9 cellular contexts compared by ENCODE assay signal in genomic region chr6:71404145-71404966, GRCh38.
DNase-seq lines count a peak whose midpoint lies in the region; ATAC-seq, FAIRE-seq and TF ChIP-seq lines count a peak whose summit lies in the region.
"Had no signal": no experiment of that assay in that cellular context is flagged by ENCODE, and none has a peak within 500 bp of the region (broad histone marks: within the 10 kb centered on the region; RNA-seq: fewer than 3 reads in every experiment).

No MANE protein-coding gene starts in this region.

- intact Hi-C loops in psoas muscle (cut with DNase I), result no loop called here
- intact Hi-C loops in left colon (cut with DNase I, micrococcal nuclease), result no loop called here

- H3K27ac ChIP-seq in psoas muscle, result peak overlapping the region; percentile 70

- H3K27me3 ChIP-seq in psoas muscle (ENCODE audit: insufficient read depth in 3 of 3, low read length in 2 of 3), result no peaks in the 10 kb centered on the region

- H3K27me3 Mint-ChIP-seq in WTC11 (ENCODE audit: low read depth), result no peaks in the 10 kb centered on the region; the same call in 1 of the 2 replicates
- peaks cover 18% of the 10 kb centered on the region for H3K27me3 Mint-ChIP-seq in activated CD4-positive, alpha-beta memory T cell treated with anti-CD3 and anti-CD28 coated beads, Interleukin-2, amount 10 ng/mL, durations not matched to agents 7 days and 5 days

- CTCF ChIA-PET in WTC11 (lab: Charles Lee) (interaction anchor here (1.5 kb wide), 1 partner anchor 21 kb away, joined by 4 read pairs; no protein-coding TSS in a partner anchor), GM10248 (lab: Yijun Ruan, JAX) (interaction anchor here (0.9 to 1.3 kb wide), 3 partner anchors 9 to 15 kb away, joined by 3 to 6 read pairs (median 3); no protein-coding TSS in a partner anchor)
- CTCF ChIA-PET in activated CD4-positive, alpha-beta memory T cell treated with anti-CD3 and anti-CD28 coated beads, Interleukin-2, amount 10 ng/mL, durations not matched to agents 7 days and 5 days (lab: Charles Lee), result no interaction called here

- DNase-seq in GM19239 (ENCODE audit: insufficient read length, low spot score) (no peak), WTC11 (ENCODE audit: low spot score) (no peak), glomerular visceral epithelial cell (ENCODE audit: extremely low spot score) (peak; percentile 86), psoas muscle (no peak), putamen (ENCODE audit: low spot score) (no peak), left colon (no peak), GM10248 (ENCODE audit: extremely low spot score) (no peak)
- DNase-seq in activated CD4-positive, alpha-beta memory T cell treated with anti-CD3 and anti-CD28 coated beads, Interleukin-2, amount 10 ng/mL, durations not matched to agents 7 days and 5 days, result no peak
- DNase-seq: activated T-cell treated with anti-CD3 and anti-CD28 coated beads, Interleukin-2, amount 50 U/mL, for 72 hours had no signal

- peak; percentile 75 for ATAC-seq in WTC11
- ATAC-seq in psoas muscle, result peak; percentile 58 to 88 (median 77)
- ATAC-seq in left colon, result no peak
- ATAC-seq: activated T-cell treated with anti-CD3 and anti-CD28 coated beads, Interleukin-2, amount 50 U/mL, for 72 hours had no signal

- peaks cover 65% of the 10 kb centered on the region for H3K4me1 ChIP-seq in psoas muscle

- H3K4me3 ChIP-seq in psoas muscle, result peak overlapping the region; percentile 46

- POLR2A ChIA-PET in WTC11 (lab: Charles Lee) (no interaction called here), GM10248 (lab: Yijun Ruan, JAX) (no interaction called here)
- POLR2A ChIA-PET in activated CD4-positive, alpha-beta memory T cell treated with anti-CD3 and anti-CD28 coated beads, Interleukin-2, amount 10 ng/mL, durations not matched to agents 7 days and 5 days (lab: Charles Lee), result no interaction called here

- H3K27ac Mint-ChIP-seq in WTC11, result peak overlapping the region; percentile 77
- H3K27ac Mint-ChIP-seq in activated CD4-positive, alpha-beta memory T cell treated with anti-CD3 and anti-CD28 coated beads, Interleukin-2, amount 10 ng/mL, durations not matched to agents 7 days and 5 days, result no peak overlapping the region
- H3K27ac Mint-ChIP-seq: activated T-cell treated with anti-CD3 and anti-CD28 coated beads, Interleukin-2, amount 50 U/mL, for 72 hours had no signal

- FAIRE-seq in GM19239 (lab: Jason Lieb, UNC), result peak; percentile 52

- H3K9me3 Mint-ChIP-seq in WTC11, result no peaks in the 10 kb centered on the region
- no peaks in the 10 kb centered on the region for H3K9me3 Mint-ChIP-seq in activated CD4-positive, alpha-beta memory T cell treated with anti-CD3 and anti-CD28 coated beads, Interleukin-2, amount 10 ng/mL, durations not matched to agents 7 days and 5 days
- H3K9me3 Mint-ChIP-seq: activated T-cell treated with anti-CD3 and anti-CD28 coated beads, Interleukin-2, amount 50 U/mL, for 72 hours had no signal

- WGBS in psoas muscle, 3 donors, result 26 to 55% (median 28%) methylated on average over 4 of the region's 4 CpGs

- H3K36me3 ChIP-seq in psoas muscle (ENCODE audit: insufficient read depth in 1 of 2, low read depth in 1 of 2), result peaks cover 0 to 2% of the 10 kb centered on the region in 2 donors

- H3K4me1 Mint-ChIP-seq in WTC11, result peaks cover 54% of the 10 kb centered on the region
- H3K4me1 Mint-ChIP-seq in activated CD4-positive, alpha-beta memory T cell treated with anti-CD3 and anti-CD28 coated beads, Interleukin-2, amount 10 ng/mL, durations not matched to agents 7 days and 5 days, result peaks cover 1% of the 10 kb centered on the region

- no peaks in the 10 kb centered on the region for H3K36me3 Mint-ChIP-seq in WTC11
- H3K36me3 Mint-ChIP-seq in activated CD4-positive, alpha-beta memory T cell treated with anti-CD3 and anti-CD28 coated beads, Interleukin-2, amount 10 ng/mL, durations not matched to agents 7 days and 5 days (ENCODE audit: low read depth), result no peaks in the 10 kb centered on the region

- H3K9me3 ChIP-seq in psoas muscle, result no peaks in the 10 kb centered on the region

- H3K4me3 Mint-ChIP-seq in WTC11, result peak overlapping the region; percentile 24
- no peak overlapping the region for H3K4me3 Mint-ChIP-seq in activated CD4-positive, alpha-beta memory T cell treated with anti-CD3 and anti-CD28 coated beads, Interleukin-2, amount 10 ng/mL, durations not matched to agents 7 days and 5 days
- H3K4me3 Mint-ChIP-seq: activated T-cell treated with anti-CD3 and anti-CD28 coated beads, Interleukin-2, amount 50 U/mL, for 72 hours had no signal

- TF ChIP-seq CTCF in WTC11 (IDR thresholded peaks at IDR 0.05) (no peak), psoas muscle (IDR thresholded peaks at IDR 0.05) (no peak), GM10248 (IDR thresholded peaks at IDR 0.05; ENCODE audit: control extremely low read depth, extremely low read depth, low read depth, missing control alignments) (no peak)

TF ChIP-seq in WTC11, 78 proteins besides CTCF, POLR2A, EP300 and RAD21:
- no peak for TF ChIP-seq ETV6 (CRISPR knock-in tag; IDR thresholded peaks at IDR 0.05)
- TF ChIP-seq MYBL2 (CRISPR knock-in tag; IDR thresholded peaks at IDR 0.05), result no peak
- no peak for TF ChIP-seq HMGA2 (CRISPR knock-in tag; IDR thresholded peaks at IDR 0.05)
- TF ChIP-seq ARID4B (CRISPR knock-in tag; IDR thresholded peaks at IDR 0.05; ENCODE audit: borderline replicate concordance), result no peak
- no peak for TF ChIP-seq SMAD4 (CRISPR knock-in tag; IDR thresholded peaks at IDR 0.05)
- TF ChIP-seq ZNF416 (CRISPR knock-in tag; IDR thresholded peaks at IDR 0.05), result no peak
- TF ChIP-seq GABPB1 (CRISPR knock-in tag; IDR thresholded peaks at IDR 0.05), result no peak
- no peak for TF ChIP-seq ZSCAN18 (CRISPR knock-in tag; IDR thresholded peaks at IDR 0.05)
- TF ChIP-seq RORB (CRISPR knock-in tag; IDR thresholded peaks at IDR 0.05), result no peak
- no peak for TF ChIP-seq ZNF425 (CRISPR knock-in tag; conservative IDR thresholded peaks at IDR 0.05)
